In the genomic region with DNA sequence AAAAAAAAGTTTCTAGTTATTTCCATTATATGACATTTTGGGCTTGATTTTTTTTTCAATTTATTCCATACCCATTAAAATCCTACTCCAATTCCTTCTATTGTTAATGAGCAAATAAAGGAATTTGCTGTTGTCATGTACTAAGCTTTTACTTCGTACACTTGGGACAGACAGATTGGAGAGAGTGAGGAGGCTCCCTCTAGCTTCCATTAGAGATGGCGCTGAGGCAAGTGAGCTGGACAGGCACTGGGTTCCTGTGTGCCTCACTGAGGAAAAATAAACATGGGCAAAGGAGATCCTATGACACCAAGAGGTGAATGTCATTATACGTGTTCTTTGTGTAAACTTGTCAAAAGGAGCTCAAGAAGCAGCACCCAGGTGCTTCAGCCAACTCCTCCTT, we compare ENCODE assay signal across 19 cellular contexts.
DNase-seq lines count a peak whose midpoint lies in the region; TF ChIP-seq lines count a peak whose summit lies in the region.
"Had no signal": no experiment of that assay in that cellular context is flagged by ENCODE, and none has a peak within 500 bp of the region (broad histone marks: within the 10 kb centered on the region; RNA-seq: fewer than 3 reads in every experiment).

No MANE protein-coding gene starts in this region.

- H3K4me2 ChIP-seq in PC-9 = no peak overlapping the region

- H3K79me2 ChIP-seq in PC-9 (ENCODE audit: low read depth) = no peaks in the 10 kb centered on the region

- no peaks in the 10 kb centered on the region for H3F3A ChIP-seq in PC-9 (ENCODE audit: insufficient read depth, low read depth)

- intact Hi-C loops in breast epithelium (cut with DNase I; ENCODE audit: low total_unique reads) (no loop called here), MCF 10A (cut with micrococcal nuclease) (no loop called here), PC-9 (cut with micrococcal nuclease; ENCODE audit: unreplicated experiment) (no loop called here)

- no peak for TF ChIP-seq POLR2A in breast epithelium (IDR thresholded peaks at IDR 0.05)

- BruUV-seq in MCF 10A (replicated peaks; lab: Mats Ljungman, UMichigan) (no TSS peak), PC-9 (replicated peaks; lab: Mats Ljungman, UMichigan) (no TSS peak)

- no peaks in the 10 kb centered on the region for H3K27me3 ChIP-seq in breast epithelium
- H3K27me3 ChIP-seq in PC-9 (ENCODE audit: insufficient read depth, low read depth) = peaks cover 4% of the 10 kb centered on the region; the same call in 1 of the 2 replicates
- H3K27me3 ChIP-seq: esophagus squamous epithelium, vagina had no signal

- H2AFZ ChIP-seq in PC-9 = no peak overlapping the region

- peaks cover 11% of the 10 kb centered on the region for H3K4me1 Mint-ChIP-seq in MCF 10A (ENCODE audit: insufficient read depth, unreplicated experiment)

- DNase-seq in breast epithelium (ENCODE audit: low spot score in 2 of 2) (no peak), MCF 10A (ENCODE audit: unreplicated experiment) (no peak), SK-MEL-5 (ENCODE audit: low read depth, low spot score) (peak; percentile 17), fibroblast of pulmonary artery (ENCODE audit: low read depth) (no peak), NCI-H2196 (lab: John Stamatoyannopoulos, UW; ENCODE audit: unreplicated experiment) (no peak), PC-9 (no peak), NCI-H1694 (lab: John Stamatoyannopoulos, UW) (no peak)
- DNase-seq in activated CD4-positive, CD25-positive, alpha-beta regulatory T cell treated with anti-CD3 and anti-CD28 coated beads, Interleukin-2, amount 50 U/mL, for 72 hours = no peak
- DNase-seq: activated CD4-positive, alpha-beta T cell treated with anti-CD3 and anti-CD28 coated beads, Interleukin-2, amount 50 U/mL, for 1 hour; CD8-positive, alpha-beta T cell; central memory CD4-positive, alpha-beta T cell; esophagus squamous epithelium; GOT3; NCI-H1436 treated with DMSO at 0.1 percent for 48 hours; NCI-H345; stimulated activated CD8-positive, alpha-beta memory T cell treated with anti-CD3 and anti-CD28 coated beads, Interleukin-4, amount 100 ng/mL, for 48 hours; SW 1271 had no signal

- H3K9me3 Mint-ChIP-seq in MCF 10A (ENCODE audit: unreplicated experiment) = no peaks in the 10 kb centered on the region
- H3K9me3 Mint-ChIP-seq: CD8-positive, alpha-beta T cell had no signal

- no peaks in the 10 kb centered on the region for H3K9me3 ChIP-seq in breast epithelium
- H3K9me3 ChIP-seq in PC-9 (ENCODE audit: insufficient read depth, low read depth) = no peaks in the 10 kb centered on the region
- H3K9me3 ChIP-seq: esophagus squamous epithelium, vagina had no signal

- no peaks in the 10 kb centered on the region for H3K9me2 ChIP-seq in PC-9 (ENCODE audit: insufficient read depth)

- H3K36me3 Mint-ChIP-seq in MCF 10A (ENCODE audit: insufficient read depth, unreplicated experiment) = no peaks in the 10 kb centered on the region
- H3K36me3 Mint-ChIP-seq: CD8-positive, alpha-beta T cell had no signal

- H3K4me1 ChIP-seq in breast epithelium = no peaks in the 10 kb centered on the region
- no peaks in the 10 kb centered on the region for H3K4me1 ChIP-seq in PC-9 (replicated peaks; ENCODE audit: insufficient read depth)
- H3K4me1 ChIP-seq: esophagus squamous epithelium, vagina had no signal

- H4K20me1 ChIP-seq in PC-9 (ENCODE audit: insufficient read depth) = no peaks in the 10 kb centered on the region

- no peak overlapping the region for H3K27ac ChIP-seq in breast epithelium
- no peak overlapping the region for H3K27ac ChIP-seq in PC-9
- H3K27ac ChIP-seq: esophagus squamous epithelium, RWPE1, vagina had no signal

- H3K36me3 ChIP-seq in breast epithelium (no peaks in the 10 kb centered on the region), PC-9 (ENCODE audit: low read depth) (no peaks in the 10 kb centered on the region)
- H3K36me3 ChIP-seq: esophagus squamous epithelium, vagina had no signal

- CTCF ChIA-PET in MCF 10A (lab: Yijun Ruan, JAX) (interaction anchor here (0.6 kb wide), 1 partner anchor 1376 kb away, joined by 4 read pairs; no protein-coding TSS in a partner anchor), PC-9 (lab: Charles Lee) (no interaction called here)

- H3K4me3 Mint-ChIP-seq in MCF 10A (ENCODE audit: unreplicated experiment) = no peak overlapping the region
- H3K4me3 Mint-ChIP-seq: CD8-positive, alpha-beta T cell had no signal

- H3K27ac Mint-ChIP-seq in MCF 10A (ENCODE audit: low read depth, unreplicated experiment) = no peak overlapping the region
- H3K27ac Mint-ChIP-seq: CD8-positive, alpha-beta T cell had no signal

- POLR2A ChIA-PET in MCF 10A (lab: Yijun Ruan, JAX) = interaction anchor here (0.6 kb wide), 1 partner anchor 104 kb away, joined by 3 read pairs; no protein-coding TSS in a partner anchor
- POLR2A ChIA-PET in PC-9 (lab: Charles Lee; ENCODE audit: unreplicated experiment) = no interaction called here

- H3K27me3 Mint-ChIP-seq in MCF 10A (ENCODE audit: insufficient read depth, unreplicated experiment) = peaks cover 60% of the 10 kb centered on the region

- H3K4me3 ChIP-seq in breast epithelium (no peak overlapping the region), fibroblast of pulmonary artery (replicated peaks; ENCODE audit: low read depth, low read length) (no peak overlapping the region), PC-9 (no peak overlapping the region)
- H3K4me3 ChIP-seq: esophagus squamous epithelium, vagina had no signal

- peak in 2 of 3 donors; percentile 15 to 26 for TF ChIP-seq CTCF in breast epithelium (IDR thresholded peaks at IDR 0.05)
- TF ChIP-seq CTCF in MCF 10A (IDR thresholded peaks at IDR 0.05; ENCODE audit: unreplicated experiment) = no peak
- TF ChIP-seq CTCF in fibroblast of pulmonary artery (IDR thresholded peaks at IDR 0.05; ENCODE audit: low read length, missing control alignments) = peak; percentile 11
- no peak for TF ChIP-seq CTCF in PC-9 (conservative IDR thresholded peaks at IDR 0.05)

- in situ Hi-C loops in SK-MEL-5 (cut with HindIII; ENCODE audit: low pct_unique_long_range_greater_than_20kb, low sequenced_read_pairs) = no loop called here

Comparison
In these comparisons a context has a peak if more than half of its experiments do, and no peak if none do; other contexts are left out.
1. CTCF ChIP-seq: peak in breast epithelium (2 of 3) and fibroblast of pulmonary artery (single experiment); none in MCF 10A (single experiment) and PC-9 (single experiment).